Comparison of ENCODE assay signal across 8 cellular contexts in the genomic region with DNA sequence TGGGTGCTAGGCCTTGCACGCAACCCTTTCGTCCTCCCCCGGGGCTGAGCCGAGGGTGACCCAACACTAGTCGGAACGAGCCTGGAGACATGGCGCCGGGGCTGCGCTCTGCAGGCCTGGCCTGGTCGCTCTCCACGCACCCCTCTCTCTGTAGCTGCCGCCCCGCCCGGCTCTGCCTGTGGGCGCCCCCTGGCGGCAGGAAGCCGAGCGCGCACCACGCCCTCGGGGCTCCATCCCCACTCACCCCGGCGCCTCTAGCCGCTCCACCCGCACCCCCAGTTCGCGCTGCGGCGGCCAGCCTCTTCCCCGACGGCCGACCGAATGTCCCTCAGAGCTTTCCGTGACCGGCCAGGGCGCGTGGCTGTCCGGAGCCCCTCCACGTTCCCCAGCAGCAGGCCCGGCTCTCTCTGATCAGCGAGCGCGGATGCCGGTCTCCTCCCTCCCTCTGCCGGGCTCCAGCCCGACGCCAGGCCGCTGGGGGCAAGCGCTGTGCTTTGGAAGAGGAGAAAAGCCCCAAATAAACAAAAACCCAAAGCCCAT. TPM values are rescaled to one million over a fixed set of nuclear protein-coding genes. Genes with fewer than 3 reads are reported as not detected.
DNase-seq lines count a peak whose midpoint lies in the region; ATAC-seq and TF ChIP-seq lines count a peak whose summit lies in the region.

No MANE protein-coding gene starts in this region.

- H3K36me3 Mint-ChIP-seq in endodermal cell (ENCODE audit: low read depth) (no peaks in the 10 kb centered on the region), mesothelial cell of epicardium (no peaks in the 10 kb centered on the region)

- H3K27ac Mint-ChIP-seq in endodermal cell = no peak overlapping the region
- H3K27ac Mint-ChIP-seq in mesothelial cell of epicardium = no peak overlapping the region

- no peaks in the 10 kb centered on the region for H3K9me3 Mint-ChIP-seq in endodermal cell
- H3K9me3 Mint-ChIP-seq in mesothelial cell of epicardium = no peaks in the 10 kb centered on the region

- peak; percentile 27 for DNase-seq in NCI-H2171 treated with DMSO at 0.1 percent for 48 hours (lab: John Stamatoyannopoulos, UW)
- DNase-seq in NCI-H2171 (lab: John Stamatoyannopoulos, UW) = no peak
- peak; percentile 58 for DNase-seq in NCI-H345 (lab: John Stamatoyannopoulos, UW)
- DNase-seq in activated CD8-positive, alpha-beta memory T cell treated with anti-CD3 and anti-CD28 coated beads for 4 hours (ENCODE audit: low read depth in 2 of 2) = peak; percentile 9 to 10
- peak; percentile 92 for DNase-seq in endodermal cell
- DNase-seq in mesothelial cell of epicardium (ENCODE audit: low spot score in 2 of 2, unreplicated experiment in 2 of 2) = peak; percentile 73 to 89
- DNase-seq in stimulated activated CD8-positive, alpha-beta memory T cell treated with anti-CD3 and anti-CD28 coated beads, Interleukin-4, amount 100 ng/mL, for 4 hours (ENCODE audit: low read depth in 2 of 2, low spot score in 1 of 2) = peak; percentile 16 to 29

- no peaks in the 10 kb centered on the region for H3K36me3 ChIP-seq in endodermal cell (ENCODE audit: control insufficient read depth, insufficient read depth, low read length)

- peak; percentile 100 for TF ChIP-seq CTCF in endodermal cell (conservative IDR thresholded peaks at IDR 0.05)
- TF ChIP-seq CTCF in mesothelial cell of epicardium (IDR thresholded peaks at IDR 0.05; ENCODE audit: unreplicated experiment) = peak; percentile 100

- no peaks in the 10 kb centered on the region for H3K4me1 ChIP-seq in endodermal cell (ENCODE audit: control insufficient read depth, insufficient read depth, low read length)

- H3K4me3 ChIP-seq in endodermal cell (ENCODE audit: low read length) = peak overlapping the region; percentile 67

- no peaks in the 10 kb centered on the region for H3K9me3 ChIP-seq in endodermal cell (ENCODE audit: control insufficient read depth, low read length)

- 0 to 1% methylated on average over 15 to 49 of the region's 49 CpGs for WGBS in endodermal cell (ENCODE audit: insufficient coverage in 1 of 2, insufficient read length in 1 of 2), 2 experiments

- H3K27me3 ChIP-seq in endodermal cell (ENCODE audit: control insufficient read depth, insufficient read depth, low read length, poor library complexity, severe bottlenecking) = peaks cover 100% of the 10 kb centered on the region

- no peak overlapping the region for H3K9ac ChIP-seq in endodermal cell (ENCODE audit: extremely low read depth, low read length, poor library complexity, severe bottlenecking)

- peaks cover 15% of the 10 kb centered on the region for H3K4me1 Mint-ChIP-seq in endodermal cell
- H3K4me1 Mint-ChIP-seq in mesothelial cell of epicardium = peaks cover 12% of the 10 kb centered on the region

- peak overlapping the region; percentile 55 for H3K4me3 Mint-ChIP-seq in endodermal cell
- peak overlapping the region; percentile 64 for H3K4me3 Mint-ChIP-seq in mesothelial cell of epicardium

- H3K27me3 Mint-ChIP-seq in endodermal cell (ENCODE audit: insufficient read depth) (peaks cover 99% of the 10 kb centered on the region), mesothelial cell of epicardium (ENCODE audit: low read depth) (peaks cover 100% of the 10 kb centered on the region)

- no peak overlapping the region for H3K27ac ChIP-seq in endodermal cell (ENCODE audit: low read depth, low read length)

- ATAC-seq in HG02852 (IDR thresholded peaks at IDR 0.05; ENCODE audit: unreplicated experiment) = peak; percentile 91

RNA-seq across cellular contexts. Expression of a gene that starts 29.1 kb away (rescaled TPM):
- total RNA-seq in endodermal cell = not detected
- polyA plus RNA-seq in endodermal cell (2013, experiment 1 of 2) = not detected
- polyA plus RNA-seq in endodermal cell (2013, experiment 2 of 2) = not detected
- total RNA-seq in mesothelial cell of epicardium = not detected in 3 replicates

RNA-seq across cellular contexts. Expression of a gene that starts 30.1 kb away (rescaled TPM):
- total RNA-seq in endodermal cell (1 to 10 TPM; 3.2 to 3.5 TPM), mesothelial cell of epicardium (0.09 TPM in 1 of 3 replicates, not detected in the others)
- polyA plus RNA-seq in endodermal cell (2013, experiment 1 of 2) = 0.53 TPM
- 0.46 TPM for polyA plus RNA-seq in endodermal cell (2013, experiment 2 of 2)
